In genomic region chr7:3089493-3089892, GRCh38 we compare ENCODE assay signal across 8 cellular contexts. TPM values are rescaled to one million over a fixed set of nuclear protein-coding genes. Genes with fewer than 3 reads are reported as not detected.
DNase-seq lines count a peak whose midpoint lies in the region; ATAC-seq and TF ChIP-seq lines count a peak whose summit lies in the region.
"Had no signal": no experiment of that assay in that cellular context is flagged by ENCODE, and none has a peak within 500 bp of the region (broad histone marks: within the 10 kb centered on the region; RNA-seq: fewer than 3 reads in every experiment).

No MANE protein-coding gene starts in this region.

- H3K36me3 ChIP-seq in MM.1S (replicated peaks; ENCODE audit: insufficient read depth, low read length), result no peaks in the 10 kb centered on the region
- no peaks in the 10 kb centered on the region for H3K36me3 ChIP-seq in aorta (ENCODE audit: control insufficient read depth in 1 of 2, insufficient read depth in 2 of 2, low read length in 1 of 2)

- no peak overlapping the region for H3K9ac ChIP-seq in MM.1S (ENCODE audit: low read length)

- no peak overlapping the region for H3K4me3 Mint-ChIP-seq in neural crest cell
- H3K4me3 Mint-ChIP-seq: activated B cell treated with CpG ODN at 0.5 μM for 24 hours had no signal

- H3K27ac ChIP-seq in MM.1S (ENCODE audit: low read length), result no peak overlapping the region
- H3K27ac ChIP-seq in aorta (ENCODE audit: low read depth in 1 of 2, low read length in 2 of 2), result no peak overlapping the region

- H3K9me3 ChIP-seq in MM.1S (replicated peaks; ENCODE audit: insufficient read depth, low read length), result no peaks in the 10 kb centered on the region
- H3K9me3 ChIP-seq in aorta (ENCODE audit: control insufficient read depth, low read length), result no peaks in the 10 kb centered on the region

- no peaks in the 10 kb centered on the region for H3K27me3 ChIP-seq in MM.1S (replicated peaks; ENCODE audit: insufficient read depth, low read length)
- no peaks in the 10 kb centered on the region for H3K27me3 ChIP-seq in aorta (ENCODE audit: control insufficient read depth in 1 of 2, insufficient read depth in 2 of 2, low read length in 1 of 2)

- intact Hi-C loops in aorta (cut with DNase I), result no loop called here

- H3K9me3 Mint-ChIP-seq in neural crest cell, result no peaks in the 10 kb centered on the region
- H3K9me3 Mint-ChIP-seq: activated B cell treated with CpG ODN at 0.5 μM for 24 hours had no signal

- DNase-seq in GM12865 (ENCODE audit: low read depth) (peak; percentile 27), MM.1S (no peak), dermis blood vessel endothelial cell (peak; percentile 24), neural crest cell (ENCODE audit: low read depth, low spot score) (peak; percentile 28), hepatic stellate cell (ENCODE audit: low spot score) (no peak), aorta (no peak)
- DNase-seq: activated B cell treated with CpG ODN at 0.5 μM for 24 hours had no signal

- no peaks in the 10 kb centered on the region for H3F3A ChIP-seq in MM.1S (ENCODE audit: insufficient read depth, low read length)

- no peak for ATAC-seq in aorta (ENCODE audit: low FRiP score)
- ATAC-seq in GM18907 (IDR thresholded peaks at IDR 0.05; ENCODE audit: unreplicated experiment), result no peak

- H3K79me2 ChIP-seq in MM.1S (ENCODE audit: low read length), result no peaks in the 10 kb centered on the region

- H3K4me3 ChIP-seq in GM12865 (ENCODE audit: low read depth, low read length) (no peak overlapping the region), MM.1S (ENCODE audit: low read length) (no peak overlapping the region), aorta (ENCODE audit: low read length in 2 of 2) (no peak overlapping the region)

- WGBS in aorta, 2 donors, result 51 to 55% methylated on average over 11 of the region's 11 CpGs

- peaks cover 10% of the 10 kb centered on the region for H3K4me1 Mint-ChIP-seq in neural crest cell

- no peak overlapping the region for H3K4me2 ChIP-seq in MM.1S (ENCODE audit: low read depth, low read length)

- H3K27ac Mint-ChIP-seq in neural crest cell (ENCODE audit: unreplicated experiment), result no peak overlapping the region
- H3K27ac Mint-ChIP-seq: activated B cell treated with CpG ODN at 0.5 μM for 24 hours had no signal

- no peaks in the 10 kb centered on the region for H3K36me3 Mint-ChIP-seq in neural crest cell (ENCODE audit: low read depth)

- no peaks in the 10 kb centered on the region for H4K20me1 ChIP-seq in MM.1S (ENCODE audit: insufficient read depth, low read length)

- H3K27me3 Mint-ChIP-seq in neural crest cell (ENCODE audit: low read depth), result peaks cover 30% of the 10 kb centered on the region
- H3K27me3 Mint-ChIP-seq: activated B cell treated with CpG ODN at 0.5 μM for 24 hours had no signal

- TF ChIP-seq CTCF in GM12865 (IDR thresholded peaks at IDR 0.05; ENCODE audit: insufficient read depth, low read depth, low read length, missing control alignments) (peak; percentile 56), MM.1S (IDR thresholded peaks at IDR 0.05; ENCODE audit: low read length) (peak; percentile 24), neural crest cell (conservative IDR thresholded peaks at IDR 0.05) (peak; percentile 69)

- H3K9me2 ChIP-seq in MM.1S (replicated peaks; ENCODE audit: insufficient read depth, low read length), result no peaks in the 10 kb centered on the region

- no peaks in the 10 kb centered on the region for H3K4me1 ChIP-seq in MM.1S (ENCODE audit: low read length)
- H3K4me1 ChIP-seq in aorta (ENCODE audit: control insufficient read depth in 1 of 2, insufficient read depth in 2 of 2, low read length in 2 of 2), result no peaks in the 10 kb centered on the region

- no peak overlapping the region for H2AFZ ChIP-seq in MM.1S (ENCODE audit: low read length)

RNA-seq across cellular contexts. Expression of gene CARD11, which starts 45.8 kb away (rescaled TPM):
- total RNA-seq in dermis blood vessel endothelial cell, result 1.1 and 1.4 TPM in 2 replicates
- total RNA-seq in neural crest cell, result 0.37 and 0.59 TPM in 2 replicates
- total RNA-seq in aorta, result 1 to 10 TPM; 1.8 to 1.9 TPM
- polyA plus RNA-seq in aorta, result 1 to 10 TPM in 1 of 2 donors, under 1 TPM in 1; 0.18 to 1.3 TPM

Comparison
In these comparisons a context has a peak if more than half of its experiments do, and no peak if none do; other contexts are left out.
1. DNase-seq: peak in GM12865 (single experiment), dermis blood vessel endothelial cell (single experiment) and neural crest cell (single experiment); none in MM.1S (single experiment), hepatic stellate cell (single experiment) and aorta (0 of 2).
2. Peak in every context shown above with its lines, with median percentiles within 50 percentile points of each other: CTCF ChIP-seq.